In the genomic region with DNA sequence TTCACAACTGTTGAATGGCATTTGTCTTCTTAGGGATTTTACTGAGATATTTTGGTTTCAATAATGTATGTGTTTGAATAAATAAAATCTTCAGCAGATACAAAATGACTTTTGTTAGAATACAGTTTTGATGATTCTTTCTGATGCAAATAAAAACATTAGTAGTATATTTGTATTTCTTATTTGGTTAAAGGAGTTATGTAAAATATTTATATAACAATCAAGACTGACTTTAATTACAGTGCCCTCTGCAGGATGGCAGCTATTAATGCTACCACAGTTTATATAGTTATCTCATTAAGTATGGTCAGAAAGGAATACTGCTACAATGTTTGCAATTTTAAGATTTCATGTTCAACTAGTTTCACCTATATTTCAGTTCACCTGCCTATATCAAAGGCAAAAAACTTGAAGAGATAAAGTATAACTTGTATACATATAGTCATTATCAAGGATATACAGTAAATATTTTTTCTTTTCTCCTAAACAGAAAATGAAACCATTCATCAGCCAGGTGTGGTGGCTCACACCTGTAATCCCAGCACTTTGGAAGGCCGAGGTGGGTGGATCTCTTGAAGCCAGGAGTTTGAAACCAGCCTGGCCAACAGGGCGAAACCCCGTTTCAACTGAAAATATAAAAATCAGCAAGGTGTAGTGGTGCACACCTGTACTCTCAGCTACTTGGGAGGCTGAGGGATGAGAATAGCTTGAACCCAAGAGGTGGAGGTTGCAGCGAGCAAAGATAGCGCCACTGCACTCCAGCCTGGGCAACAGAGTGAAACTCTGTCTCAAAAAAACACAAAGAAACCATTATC, we compare ENCODE assay signal across 9 cellular contexts. TPM values are rescaled to one million over a fixed set of nuclear protein-coding genes. Genes with fewer than 3 reads are reported as not detected.
DNase-seq lines count a peak whose midpoint lies in the region; FAIRE-seq and TF ChIP-seq lines count a peak whose summit lies in the region.
"Had no signal": no experiment of that assay in that cellular context is flagged by ENCODE, and none has a peak within 500 bp of the region (broad histone marks: within the 10 kb centered on the region; RNA-seq: fewer than 3 reads in every experiment).

No MANE protein-coding gene starts in this region.

- H3K79me2 ChIP-seq in Karpas-422 (ENCODE audit: low read length), result peaks cover 65% of the 10 kb centered on the region

- H3K27me3 ChIP-seq in Karpas-422 (ENCODE audit: low read length) (no peaks in the 10 kb centered on the region), MG63 (no peaks in the 10 kb centered on the region)
- H3K27me3 ChIP-seq: BLaER1 treated with 17β-estradiol and CSF1 and Interleukin-3, amounts not matched to agents 10 nM and 100 nM had no signal

- H3K9ac ChIP-seq in Karpas-422 (ENCODE audit: low read length), result no peak overlapping the region
- H3K9ac ChIP-seq: BLaER1 treated with 17β-estradiol and CSF1 and Interleukin-3, amounts not matched to agents 10 nM and 100 nM had no signal

- H3K4me3 Mint-ChIP-seq in chondrocyte (ENCODE audit: unreplicated experiment) (no peak overlapping the region), nephron progenitor cell (no peak overlapping the region)

- no peaks in the 10 kb centered on the region for H3K4me1 ChIP-seq in Karpas-422 (ENCODE audit: low read length)

- H3K4me1 Mint-ChIP-seq in chondrocyte (ENCODE audit: low read depth) (no peaks in the 10 kb centered on the region), nephron progenitor cell (no peaks in the 10 kb centered on the region)

- FAIRE-seq in GM12892 (lab: Jason Lieb, UNC), result no peak

- no peaks in the 10 kb centered on the region for H4K20me1 ChIP-seq in Karpas-422 (ENCODE audit: insufficient read depth, low read depth, low read length)

- H3K4me3 ChIP-seq in Karpas-422 (ENCODE audit: low read length), result no peak overlapping the region
- no peak overlapping the region for H3K4me3 ChIP-seq in MG63
- H3K4me3 ChIP-seq: BLaER1 treated with 17β-estradiol and CSF1 and Interleukin-3, amounts not matched to agents 10 nM and 100 nM had no signal

- no peaks in the 10 kb centered on the region for H3K9me3 Mint-ChIP-seq in chondrocyte (ENCODE audit: low read depth)
- peaks cover 4% of the 10 kb centered on the region for H3K9me3 Mint-ChIP-seq in nephron progenitor cell

- peak; percentile 34 for DNase-seq in DMS53 (lab: John Stamatoyannopoulos, UW)
- DNase-seq in DMS53 treated with DMSO at 0.1 percent for 48 hours (lab: John Stamatoyannopoulos, UW; ENCODE audit: unreplicated experiment), result no peak
- DNase-seq in Karpas-422, result peak; percentile 65
- DNase-seq in chondrocyte (ENCODE audit: low spot score), result no peak
- DNase-seq in nephron progenitor cell, result no peak
- no peak for DNase-seq in MG63
- no peak for DNase-seq in activated gamma-delta T cell treated with Interleukin-2 at 50 U/mL for 16 hours
- DNase-seq in GM12892 (ENCODE audit: insufficient read length), result no peak

- peaks cover 82% of the 10 kb centered on the region for H3K36me3 ChIP-seq in Karpas-422 (ENCODE audit: insufficient read depth, low read length)
- H3K36me3 ChIP-seq in MG63, result peaks cover 46% of the 10 kb centered on the region

- H2AFZ ChIP-seq in Karpas-422 (ENCODE audit: low read length), result no peak overlapping the region

- TF ChIP-seq POLR2A in GM12892 (IDR thresholded peaks at IDR 0.05; ENCODE audit: low read depth, low read length), result no peak

- H3K27me3 Mint-ChIP-seq in chondrocyte (ENCODE audit: low read depth), result no peaks in the 10 kb centered on the region
- H3K27me3 Mint-ChIP-seq in nephron progenitor cell (ENCODE audit: low read depth, poor library complexity), result peaks cover 2% of the 10 kb centered on the region

- H3K4me2 ChIP-seq in Karpas-422 (ENCODE audit: low read depth, low read length, poor library complexity, severe bottlenecking), result no peak overlapping the region
- H3K4me2 ChIP-seq: BLaER1 treated with 17β-estradiol and CSF1 and Interleukin-3, amounts not matched to agents 10 nM and 100 nM had no signal

- H3K9me3 ChIP-seq in Karpas-422 (ENCODE audit: low read length) (no peaks in the 10 kb centered on the region), MG63 (no peaks in the 10 kb centered on the region)

- H3K36me3 Mint-ChIP-seq in chondrocyte (ENCODE audit: low read depth) (peaks cover 16% of the 10 kb centered on the region), nephron progenitor cell (ENCODE audit: low read depth) (peaks cover 40% of the 10 kb centered on the region)

- H3K27ac Mint-ChIP-seq in chondrocyte (ENCODE audit: unreplicated experiment), result no peak overlapping the region
- no peak overlapping the region for H3K27ac Mint-ChIP-seq in nephron progenitor cell

- no peaks in the 10 kb centered on the region for H3K9me2 ChIP-seq in Karpas-422 (replicated peaks; ENCODE audit: insufficient read depth, low read length)

- H3K27ac ChIP-seq in Karpas-422 (ENCODE audit: low read length), result no peak overlapping the region
- H3K27ac ChIP-seq: BLaER1 treated with 17β-estradiol and CSF1 and Interleukin-3, amounts not matched to agents 10 nM and 100 nM had no signal

- TF ChIP-seq CTCF in chondrocyte (IDR thresholded peaks at IDR 0.05), result peak; percentile 89
- peak; percentile 42 for TF ChIP-seq CTCF in nephron progenitor cell (IDR thresholded peaks at IDR 0.05)

RNA-seq across cellular contexts. Expression of a gene that starts 19.8 kb away (rescaled TPM):
- total RNA-seq in Karpas-422 (2014; rRNA removed; shearing (Covaris generic); ENCODE audit: low replicate concordance), result 66.4 and 73.4 TPM in 2 replicates
- 39.8 to 58.2 TPM (median 42.2 TPM) in 3 replicates for total RNA-seq in chondrocyte
- 36.8 and 65.2 TPM in 2 replicates for total RNA-seq in MG63 (2014; rRNA removed; shearing (Covaris generic); ENCODE audit: low replicate concordance)
- polyA plus RNA-seq in GM12892 (2012; ENCODE audit: missing spikeins), result 55.2 TPM

Comparison
In these comparisons a context has a peak if more than half of its experiments do, and no peak if none do; other contexts are left out.
1. DNase-seq: peak in DMS53 (single experiment) and Karpas-422 (single experiment); none in DMS53 treated with DMSO at 0.1 percent for 48 hours (single experiment), chondrocyte (single experiment), nephron progenitor cell (single experiment), MG63 (single experiment), activated gamma-delta T cell treated with Interleukin-2 at 50 U/mL for 16 hours (single experiment) and GM12892 (single experiment).